Comparison of ENCODE assay signal across 9 cellular contexts in genomic region chr7:124033093-124033806, GRCh38. TPM values are rescaled to one million over a fixed set of nuclear protein-coding genes. Genes with fewer than 3 reads are reported as not detected.
DNase-seq lines count a peak whose midpoint lies in the region; ATAC-seq, FAIRE-seq and TF ChIP-seq lines count a peak whose summit lies in the region.
"Had no signal": no experiment of that assay in that cellular context is flagged by ENCODE, and none has a peak within 500 bp of the region (broad histone marks: within the 10 kb centered on the region; RNA-seq: fewer than 3 reads in every experiment).

No MANE protein-coding gene starts in this region.

- peak overlapping the region; percentile 80 for H2AFZ ChIP-seq in parathyroid adenoma

- H3K79me2 ChIP-seq in parathyroid adenoma: no peaks in the 10 kb centered on the region

- ATAC-seq in Right ventricle myocardium inferior (peak; percentile 75), HG03520 (IDR thresholded peaks at IDR 0.05; ENCODE audit: unreplicated experiment) (no peak)

- H3K9me3 ChIP-seq in SK-N-MC (ENCODE audit: low read depth, low read length): no peaks in the 10 kb centered on the region
- H3K9me3 ChIP-seq in parathyroid adenoma (ENCODE audit: control insufficient read depth, low read length): no peaks in the 10 kb centered on the region

- peak overlapping the region; percentile 99 for H3K27ac ChIP-seq in SK-N-MC
- H3K27ac ChIP-seq in parathyroid adenoma: no peak overlapping the region
- H3K27ac ChIP-seq: neutrophil had no signal

- no peaks in the 10 kb centered on the region for H3K36me3 ChIP-seq in SK-N-MC (ENCODE audit: insufficient read depth, low read length)
- H3K36me3 ChIP-seq in parathyroid adenoma (ENCODE audit: control insufficient read depth, insufficient read depth, low read length): no peaks in the 10 kb centered on the region
- H3K36me3 ChIP-seq: neutrophil had no signal

- DNase-seq in NCI-H524 (lab: John Stamatoyannopoulos, UW) (peak; percentile 29 to 45), NCI-H524 treated with DMSO at 0.1 percent for 48 hours (lab: John Stamatoyannopoulos, UW) (no peak), SK-N-MC (ENCODE audit: low read depth, low spot score) (no peak), Right ventricle myocardium inferior (ENCODE audit: missing footprints) (no peak), NCI-H1436 (lab: John Stamatoyannopoulos, UW) (no peak), GM12891 (ENCODE audit: insufficient read length, low spot score) (no peak)

- H3K4me3 ChIP-seq in SK-N-MC: peak overlapping the region; percentile 94
- H3K4me3 ChIP-seq in parathyroid adenoma (ENCODE audit: low read depth, low read length): peak overlapping the region; percentile 28

- FAIRE-seq in GM12891 (lab: Jason Lieb, UNC): no peak

- H3K4me2 ChIP-seq in parathyroid adenoma (ENCODE audit: low read length): peak overlapping the region; percentile 92

- H3K9ac ChIP-seq in SK-N-MC (ENCODE audit: insufficient read length) (peak overlapping the region; percentile 86), parathyroid adenoma (no peak overlapping the region)

- no peak for TF ChIP-seq CTCF in parathyroid adenoma (IDR thresholded peaks at IDR 0.05)

- no peaks in the 10 kb centered on the region for H3K27me3 ChIP-seq in parathyroid adenoma (ENCODE audit: control insufficient read depth, insufficient read depth, low read length)

- TF ChIP-seq POLR2A in GM12891 (IDR thresholded peaks at IDR 0.05; ENCODE audit: low read depth, low read length): no peak

- no peaks in the 10 kb centered on the region for H3K4me1 ChIP-seq in parathyroid adenoma

- intact Hi-C loops in Right ventricle myocardium inferior (cut with DNase I): no loop called here

TF ChIP-seq in GM12891, 5 proteins besides CTCF, POLR2A, EP300 and RAD21:
- TF ChIP-seq SPI1 (IDR thresholded peaks at IDR 0.05; ENCODE audit: low read depth, low read length): no peak
- TF ChIP-seq POLR2AphosphoS5 (IDR thresholded peaks at IDR 0.05; ENCODE audit: low read depth, low read length): no peak
- no peak for TF ChIP-seq POU2F2 (IDR thresholded peaks at IDR 0.05; ENCODE audit: low read depth, low read length)

RNA-seq across cellular contexts. Expression of gene TMEM229A, which starts 0.4 kb away (rescaled TPM):
- not detected for total RNA-seq in Right ventricle myocardium inferior
- not detected for polyA plus RNA-seq in GM12891 (2012; ENCODE audit: low read depth, missing spikeins)

Comparison
In these comparisons a context has a peak if more than half of its experiments do, and no peak if none do; other contexts are left out.
1. DNase-seq: peak in NCI-H524 (2 of 2); none in NCI-H524 treated with DMSO at 0.1 percent for 48 hours (single experiment), SK-N-MC (single experiment), Right ventricle myocardium inferior (single experiment), NCI-H1436 (single experiment) and GM12891 (single experiment).